7 cellular contexts compared by ENCODE assay signal in genomic region chr1:43834280-43835140, GRCh38.
DNase-seq lines count a peak whose midpoint lies in the region; ATAC-seq and TF ChIP-seq lines count a peak whose summit lies in the region.

No MANE protein-coding gene starts in this region.

- no peak overlapping the region for H3K9ac ChIP-seq in HUES48 (ENCODE audit: low read depth, low read length)

- no peaks in the 10 kb centered on the region for H3K9me3 ChIP-seq in HUES48 (ENCODE audit: control insufficient read depth, insufficient read depth, low read length)

- ATAC-seq in stimulated activated naive CD8-positive, alpha-beta T cell treated with anti-CD3 and anti-CD28 coated beads, Interleukin-15, Interleukin-2, amounts not matched to agents 100 U/mL and 50 U/mL, for 24 hours = peak; percentile 26
- ATAC-seq in GM21381 (IDR thresholded peaks at IDR 0.05; ENCODE audit: unreplicated experiment) (no peak), GM21529 (IDR thresholded peaks at IDR 0.05; ENCODE audit: unreplicated experiment) (no peak), GM21360 (IDR thresholded peaks at IDR 0.05; ENCODE audit: unreplicated experiment) (no peak)

- H3K36me3 ChIP-seq in HUES48 (ENCODE audit: control insufficient read depth, insufficient read depth, low read length) = no peaks in the 10 kb centered on the region

- peak; percentile 70 for DNase-seq in SW480 (ENCODE audit: low spot score)
- peak; percentile 86 for DNase-seq in fibroblast of villous mesenchyme (ENCODE audit: low read depth)
- peak; percentile 55 for DNase-seq in stimulated activated naive CD8-positive, alpha-beta T cell treated with anti-CD3 and anti-CD28 coated beads, Interleukin-15, Interleukin-2, amounts not matched to agents 100 U/mL and 50 U/mL, for 24 hours

- H3K4me1 ChIP-seq in HUES48 (ENCODE audit: control insufficient read depth, insufficient read depth, low read length) = peaks cover 36% of the 10 kb centered on the region

- no peaks in the 10 kb centered on the region for H3K27me3 ChIP-seq in HUES48 (ENCODE audit: control insufficient read depth, insufficient read depth, low read length)

- peak overlapping the region; percentile 70 for H3K27ac ChIP-seq in HUES48 (ENCODE audit: low read depth, low read length)

- no peak for TF ChIP-seq CTCF in fibroblast of villous mesenchyme (IDR thresholded peaks at IDR 0.05; ENCODE audit: insufficient read depth, low read depth, low read length)

- H3K4me3 ChIP-seq in HUES48 (ENCODE audit: low read depth, low read length) (no peak overlapping the region), fibroblast of villous mesenchyme (ENCODE audit: low read depth, low read length) (no peak overlapping the region)
